In the genomic region with DNA sequence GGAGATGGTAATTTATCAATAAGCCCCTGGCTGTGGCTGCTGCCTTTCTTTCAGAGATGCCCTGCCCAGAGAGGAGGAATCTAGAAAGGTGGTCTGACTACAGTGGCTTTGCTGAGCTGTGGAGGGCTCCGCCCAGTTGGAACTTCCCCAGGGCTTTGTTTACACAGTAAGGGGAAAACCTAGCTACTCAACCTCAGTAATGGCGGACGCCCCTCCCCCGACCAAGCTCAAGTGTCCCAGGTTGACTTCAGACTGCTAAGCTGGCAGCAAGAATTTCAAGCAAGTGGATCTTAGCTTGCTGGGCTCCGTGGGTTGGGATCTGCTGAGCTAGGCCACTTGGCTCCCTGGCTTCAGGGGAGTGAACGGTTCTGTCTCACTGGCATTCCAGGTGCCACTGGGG, we compare ENCODE assay signal across 10 cellular contexts.
DNase-seq lines count a peak whose midpoint lies in the region; ATAC-seq, FAIRE-seq and TF ChIP-seq lines count a peak whose summit lies in the region.
"Had no signal": no experiment of that assay in that cellular context is flagged by ENCODE, and none has a peak within 500 bp of the region (broad histone marks: within the 10 kb centered on the region; RNA-seq: fewer than 3 reads in every experiment).

No MANE protein-coding gene starts in this region.

- peak; percentile 77 for ATAC-seq in GM19455 (IDR thresholded peaks at IDR 0.05; ENCODE audit: unreplicated experiment)

- TF ChIP-seq CTCF in hepatocyte (IDR thresholded peaks at IDR 0.05; ENCODE audit: poor library complexity) (no peak), endothelial cell (IDR thresholded peaks at IDR 0.05; ENCODE audit: unreplicated experiment) (no peak), neural progenitor cell (IDR thresholded peaks at IDR 0.05) (no peak)

- TF ChIP-seq POLR2A in GM12892 (IDR thresholded peaks at IDR 0.05; ENCODE audit: low read depth, low read length) = no peak

- FAIRE-seq in GM12892 (lab: Jason Lieb, UNC) (peak; percentile 76), urothelium cell line (lab: Jason Lieb, UNC) (no peak)

- peaks cover 6% of the 10 kb centered on the region for H3K4me1 Mint-ChIP-seq in endothelial cell (ENCODE audit: unreplicated experiment)
- no peaks in the 10 kb centered on the region for H3K4me1 Mint-ChIP-seq in neural progenitor cell

- no peak overlapping the region for H3K27ac Mint-ChIP-seq in endothelial cell (ENCODE audit: unreplicated experiment)
- no peak overlapping the region for H3K27ac Mint-ChIP-seq in neural progenitor cell

- no peaks in the 10 kb centered on the region for H3K9me3 ChIP-seq in hepatocyte (ENCODE audit: low read depth)
- H3K9me3 ChIP-seq in neural progenitor cell (ENCODE audit: low read depth) = no peaks in the 10 kb centered on the region
- H3K9me3 ChIP-seq: ascending aorta, neutrophil had no signal

- H3K36me3 ChIP-seq in hepatocyte (replicated peaks; ENCODE audit: insufficient read depth, low read depth) = no peaks in the 10 kb centered on the region
- no peaks in the 10 kb centered on the region for H3K36me3 ChIP-seq in neural progenitor cell
- H3K36me3 ChIP-seq: ascending aorta, neutrophil had no signal

- H3K4me2 ChIP-seq in hepatocyte (no peak overlapping the region), neural progenitor cell (no peak overlapping the region)

- no peaks in the 10 kb centered on the region for H3K27me3 ChIP-seq in hepatocyte
- H3K27me3 ChIP-seq in neural progenitor cell = no peaks in the 10 kb centered on the region
- H3K27me3 ChIP-seq: ascending aorta, neutrophil had no signal

- WGBS in hepatocyte (ENCODE audit: low lambda C conversion rate, missing lambda C conversion rate) = 83% methylated on average over 6 of the region's 6 CpGs

- H3K9me3 Mint-ChIP-seq in endothelial cell (ENCODE audit: unreplicated experiment) (no peaks in the 10 kb centered on the region), neural progenitor cell (peaks cover 3% of the 10 kb centered on the region)

- H4K20me1 ChIP-seq in hepatocyte (ENCODE audit: insufficient read depth, poor library complexity, severe bottlenecking) = no peaks in the 10 kb centered on the region
- no peaks in the 10 kb centered on the region for H4K20me1 ChIP-seq in neural progenitor cell (ENCODE audit: low read depth)

- H3K4me3 ChIP-seq in hepatocyte (no peak overlapping the region), neural progenitor cell (no peak overlapping the region)
- H3K4me3 ChIP-seq: ascending aorta had no signal

- H2AFZ ChIP-seq in hepatocyte (no peak overlapping the region), neural progenitor cell (replicated peaks) (no peak overlapping the region)

- H3K27ac ChIP-seq in hepatocyte (no peak overlapping the region), neural progenitor cell (no peak overlapping the region)
- H3K27ac ChIP-seq: ascending aorta, neutrophil had no signal

- no peak overlapping the region for H3K9ac ChIP-seq in neural progenitor cell

- no peaks in the 10 kb centered on the region for H3K79me2 ChIP-seq in hepatocyte
- H3K79me2 ChIP-seq in neural progenitor cell (ENCODE audit: low read depth) = no peaks in the 10 kb centered on the region

- H3K36me3 Mint-ChIP-seq in endothelial cell (ENCODE audit: low read depth, unreplicated experiment) (no peaks in the 10 kb centered on the region), neural progenitor cell (no peaks in the 10 kb centered on the region)

- H3K27me3 Mint-ChIP-seq in endothelial cell (ENCODE audit: unreplicated experiment) (no peaks in the 10 kb centered on the region), neural progenitor cell (ENCODE audit: insufficient read depth, low read depth) (peaks cover 5% of the 10 kb centered on the region)

- no peak overlapping the region for H3K4me3 Mint-ChIP-seq in endothelial cell (ENCODE audit: unreplicated experiment)
- no peak overlapping the region for H3K4me3 Mint-ChIP-seq in neural progenitor cell

- H3F3A ChIP-seq in neural progenitor cell (ENCODE audit: low read depth) = no peaks in the 10 kb centered on the region

- DNase-seq in GM12892 (ENCODE audit: insufficient read length) (no peak), HK-2 (ENCODE audit: unreplicated experiment) (peak; percentile 6), hepatocyte (ENCODE audit: low spot score) (peak; percentile 39), endothelial cell (ENCODE audit: low spot score) (no peak), urothelium cell line (ENCODE audit: low spot score) (no peak), neural progenitor cell (ENCODE audit: low spot score) (no peak), KG1 (lab: John Stamatoyannopoulos, UW) (no peak)

- H3K4me1 ChIP-seq in hepatocyte (ENCODE audit: insufficient read depth) (no peaks in the 10 kb centered on the region), neural progenitor cell (no peaks in the 10 kb centered on the region)
- H3K4me1 ChIP-seq: ascending aorta had no signal

- no peaks in the 10 kb centered on the region for H3K9me2 ChIP-seq in hepatocyte (replicated peaks; ENCODE audit: insufficient read depth)

Comparison
In these comparisons a context has a peak if more than half of its experiments do, and no peak if none do; other contexts are left out.
1. DNase-seq: peak in HK-2 (single experiment) and hepatocyte (single experiment); none in GM12892 (single experiment), endothelial cell (single experiment), urothelium cell line (single experiment), neural progenitor cell (single experiment) and KG1 (single experiment).